ENCODE assay signal across 1 cellular context in the genomic region with DNA sequence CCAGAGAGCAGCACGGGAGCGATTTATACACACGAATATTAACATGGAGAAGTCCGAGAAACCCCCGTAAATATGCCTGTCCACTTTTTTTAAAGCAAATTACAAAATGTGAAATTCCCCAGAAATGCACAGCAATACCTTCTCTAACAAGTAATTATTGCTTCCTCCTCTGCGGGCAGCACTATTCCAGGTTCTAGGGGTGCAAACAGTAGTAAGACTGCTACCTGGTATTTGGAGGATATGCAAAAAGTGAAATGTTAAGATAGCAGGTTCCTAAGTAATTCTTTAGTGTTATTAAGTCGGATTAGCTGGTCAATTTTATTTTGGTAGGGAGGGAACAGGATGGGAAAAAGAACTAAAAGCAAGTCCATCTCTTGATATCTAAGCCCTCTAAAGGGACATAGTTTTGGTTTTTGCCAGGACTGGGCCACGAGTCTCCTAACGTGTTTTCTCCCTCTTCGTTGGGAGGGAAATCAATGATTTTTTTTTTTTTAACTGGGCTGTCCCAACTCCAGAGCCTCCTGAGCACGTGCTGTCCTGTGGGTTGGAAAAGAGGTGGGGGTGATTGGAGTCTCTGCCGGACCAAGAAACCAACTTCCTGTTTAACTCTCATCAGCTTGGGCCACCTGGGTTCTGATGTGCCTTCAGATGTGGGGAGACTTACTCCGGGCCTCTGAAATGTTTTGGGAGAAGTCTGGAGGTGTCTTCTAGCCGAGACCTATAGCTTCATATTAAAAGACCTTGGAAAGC.
TF ChIP-seq lines count a peak whose summit lies in the region.

No MANE protein-coding gene starts in this region.

TF ChIP-seq in K562, 482 proteins besides CTCF, POLR2A, EP300 and RAD21 (continues in another document):
- no peak for TF ChIP-seq ZFP30 (CRISPR knock-in tag; IDR thresholded peaks at IDR 0.05; ENCODE audit: borderline replicate concordance)
- TF ChIP-seq SPI1 (IDR thresholded peaks at IDR 0.05; ENCODE audit: borderline replicate concordance, low read depth, low read length), result 0 out of 2 replicates have a peak, but pooled peaks have one; percentile 45
- TF ChIP-seq ZNF384 (IDR thresholded peaks at IDR 0.05; ENCODE audit: low read depth, low read length), result peak; percentile 76
- TF ChIP-seq, protein P1, sequence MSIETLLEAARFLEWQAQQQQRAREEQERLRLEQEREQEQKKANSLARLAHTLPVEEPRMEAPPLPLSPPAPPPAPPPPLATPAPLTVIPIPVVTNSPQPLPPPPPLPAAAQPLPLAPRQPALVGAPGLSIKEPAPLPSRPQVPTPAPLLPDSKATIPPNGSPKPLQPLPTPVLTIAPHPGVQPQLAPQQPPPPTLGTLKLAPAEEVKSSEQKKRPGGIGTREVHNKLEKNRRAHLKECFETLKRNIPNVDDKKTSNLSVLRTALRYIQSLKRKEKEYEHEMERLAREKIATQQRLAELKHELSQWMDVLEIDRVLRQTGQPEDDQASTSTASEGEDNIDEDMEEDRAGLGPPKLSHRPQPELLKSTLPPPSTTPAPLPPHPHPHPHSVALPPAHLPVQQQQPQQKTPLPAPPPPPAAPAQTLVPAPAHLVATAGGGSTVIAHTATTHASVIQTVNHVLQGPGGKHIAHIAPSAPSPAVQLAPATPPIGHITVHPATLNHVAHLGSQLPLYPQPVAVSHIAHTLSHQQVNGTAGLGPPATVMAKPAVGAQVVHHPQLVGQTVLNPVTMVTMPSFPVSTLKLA (conservative IDR thresholded peaks at IDR 0.05), result peak; percentile 69 to 71
- TF ChIP-seq SAP30 (IDR thresholded peaks at IDR 0.05; ENCODE audit: borderline replicate concordance, insufficient read depth, low read depth, low read length, poor library complexity, severe bottlenecking), result no peak
- TF ChIP-seq, protein P2, sequence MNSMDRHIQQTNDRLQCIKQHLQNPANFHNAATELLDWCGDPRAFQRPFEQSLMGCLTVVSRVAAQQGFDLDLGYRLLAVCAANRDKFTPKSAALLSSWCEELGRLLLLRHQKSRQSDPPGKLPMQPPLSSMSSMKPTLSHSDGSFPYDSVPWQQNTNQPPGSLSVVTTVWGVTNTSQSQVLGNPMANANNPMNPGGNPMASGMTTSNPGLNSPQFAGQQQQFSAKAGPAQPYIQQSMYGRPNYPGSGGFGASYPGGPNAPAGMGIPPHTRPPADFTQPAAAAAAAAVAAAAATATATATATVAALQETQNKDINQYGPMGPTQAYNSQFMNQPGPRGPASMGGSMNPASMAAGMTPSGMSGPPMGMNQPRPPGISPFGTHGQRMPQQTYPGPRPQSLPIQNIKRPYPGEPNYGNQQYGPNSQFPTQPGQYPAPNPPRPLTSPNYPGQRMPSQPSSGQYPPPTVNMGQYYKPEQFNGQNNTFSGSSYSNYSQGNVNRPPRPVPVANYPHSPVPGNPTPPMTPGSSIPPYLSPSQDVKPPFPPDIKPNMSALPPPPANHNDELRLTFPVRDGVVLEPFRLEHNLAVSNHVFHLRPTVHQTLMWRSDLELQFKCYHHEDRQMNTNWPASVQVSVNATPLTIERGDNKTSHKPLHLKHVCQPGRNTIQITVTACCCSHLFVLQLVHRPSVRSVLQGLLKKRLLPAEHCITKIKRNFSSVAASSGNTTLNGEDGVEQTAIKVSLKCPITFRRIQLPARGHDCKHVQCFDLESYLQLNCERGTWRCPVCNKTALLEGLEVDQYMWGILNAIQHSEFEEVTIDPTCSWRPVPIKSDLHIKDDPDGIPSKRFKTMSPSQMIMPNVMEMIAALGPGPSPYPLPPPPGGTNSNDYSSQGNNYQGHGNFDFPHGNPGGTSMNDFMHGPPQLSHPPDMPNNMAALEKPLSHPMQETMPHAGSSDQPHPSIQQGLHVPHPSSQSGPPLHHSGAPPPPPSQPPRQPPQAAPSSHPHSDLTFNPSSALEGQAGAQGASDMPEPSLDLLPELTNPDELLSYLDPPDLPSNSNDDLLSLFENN (IDR thresholded peaks at IDR 0.05; ENCODE audit: low read depth in 2 of 2, low read length in 2 of 2), result no peak
- TF ChIP-seq MXD1 (CRISPR knock-in tag; IDR thresholded peaks at IDR 0.05; ENCODE audit: borderline replicate concordance, poor library complexity, severe bottlenecking), result no peak
- TF ChIP-seq, protein P3, sequence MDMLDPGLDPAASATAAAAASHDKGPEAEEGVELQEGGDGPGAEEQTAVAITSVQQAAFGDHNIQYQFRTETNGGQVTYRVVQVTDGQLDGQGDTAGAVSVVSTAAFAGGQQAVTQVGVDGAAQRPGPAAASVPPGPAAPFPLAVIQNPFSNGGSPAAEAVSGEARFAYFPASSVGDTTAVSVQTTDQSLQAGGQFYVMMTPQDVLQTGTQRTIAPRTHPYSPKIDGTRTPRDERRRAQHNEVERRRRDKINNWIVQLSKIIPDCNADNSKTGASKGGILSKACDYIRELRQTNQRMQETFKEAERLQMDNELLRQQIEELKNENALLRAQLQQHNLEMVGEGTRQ (CRISPR knock-in tag; IDR thresholded peaks at IDR 0.05), result peak; percentile 36
- TF ChIP-seq NFRKB (IDR thresholded peaks at IDR 0.05; ENCODE audit: low read depth), result peak; percentile 32; the same call in 1 of the 2 replicates
- peak; percentile 67; the same call in 1 of the 2 replicates for TF ChIP-seq EP400 (IDR thresholded peaks at IDR 0.05)
- no peak for TF ChIP-seq NFXL1 (CRISPR knock-in tag; IDR thresholded peaks at IDR 0.05)
- 0 out of 2 replicates have a peak, but pooled peaks have one; percentile 29 for TF ChIP-seq RAD51 (IDR thresholded peaks at IDR 0.05; ENCODE audit: borderline replicate concordance, low read depth)
- TF ChIP-seq SMAD4 (CRISPR knock-in tag; conservative IDR thresholded peaks at IDR 0.05), result peak; percentile 44; the same call in 1 of the 2 replicates
- TF ChIP-seq SOX6 (IDR thresholded peaks at IDR 0.05), result no peak; the same call in 1 of the 2 replicates
- TF ChIP-seq, protein P4, sequence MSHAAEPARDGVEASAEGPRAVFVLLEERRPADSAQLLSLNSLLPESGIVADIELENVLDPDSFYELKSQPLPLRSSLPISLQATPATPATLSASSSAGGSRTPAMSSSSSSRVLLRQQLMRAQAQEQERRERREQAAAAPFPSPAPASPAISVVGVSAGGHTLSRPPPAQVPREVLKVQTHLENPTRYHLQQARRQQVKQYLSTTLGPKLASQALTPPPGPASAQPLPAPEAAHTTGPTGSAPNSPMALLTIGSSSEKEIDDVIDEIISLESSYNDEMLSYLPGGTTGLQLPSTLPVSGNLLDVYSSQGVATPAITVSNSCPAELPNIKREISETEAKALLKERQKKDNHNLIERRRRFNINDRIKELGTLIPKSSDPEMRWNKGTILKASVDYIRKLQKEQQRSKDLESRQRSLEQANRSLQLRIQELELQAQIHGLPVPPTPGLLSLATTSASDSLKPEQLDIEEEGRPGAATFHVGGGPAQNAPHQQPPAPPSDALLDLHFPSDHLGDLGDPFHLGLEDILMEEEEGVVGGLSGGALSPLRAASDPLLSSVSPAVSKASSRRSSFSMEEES (CRISPR knock-in tag; IDR thresholded peaks at IDR 0.05), result no peak
- peak; percentile 45 to 70 for TF ChIP-seq E2F6 (IDR thresholded peaks at IDR 0.05; ENCODE audit: borderline replicate concordance in 1 of 2, extremely low read depth in 1 of 2, insufficient read depth in 1 of 2, insufficient read length in 1 of 2, low read depth in 1 of 2, low read length in 1 of 2, poor library complexity in 1 of 2, severe bottlenecking in 1 of 2)
- TF ChIP-seq MED1 (CRISPR knock-in tag; IDR thresholded peaks at IDR 0.05; ENCODE audit: borderline replicate concordance), result no peak
- TF ChIP-seq, protein P5, sequence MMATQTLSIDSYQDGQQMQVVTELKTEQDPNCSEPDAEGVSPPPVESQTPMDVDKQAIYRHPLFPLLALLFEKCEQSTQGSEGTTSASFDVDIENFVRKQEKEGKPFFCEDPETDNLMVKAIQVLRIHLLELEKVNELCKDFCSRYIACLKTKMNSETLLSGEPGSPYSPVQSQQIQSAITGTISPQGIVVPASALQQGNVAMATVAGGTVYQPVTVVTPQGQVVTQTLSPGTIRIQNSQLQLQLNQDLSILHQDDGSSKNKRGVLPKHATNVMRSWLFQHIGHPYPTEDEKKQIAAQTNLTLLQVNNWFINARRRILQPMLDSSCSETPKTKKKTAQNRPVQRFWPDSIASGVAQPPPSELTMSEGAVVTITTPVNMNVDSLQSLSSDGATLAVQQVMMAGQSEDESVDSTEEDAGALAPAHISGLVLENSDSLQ (IDR thresholded peaks at IDR 0.05), result no peak
- TF ChIP-seq, protein P6, sequence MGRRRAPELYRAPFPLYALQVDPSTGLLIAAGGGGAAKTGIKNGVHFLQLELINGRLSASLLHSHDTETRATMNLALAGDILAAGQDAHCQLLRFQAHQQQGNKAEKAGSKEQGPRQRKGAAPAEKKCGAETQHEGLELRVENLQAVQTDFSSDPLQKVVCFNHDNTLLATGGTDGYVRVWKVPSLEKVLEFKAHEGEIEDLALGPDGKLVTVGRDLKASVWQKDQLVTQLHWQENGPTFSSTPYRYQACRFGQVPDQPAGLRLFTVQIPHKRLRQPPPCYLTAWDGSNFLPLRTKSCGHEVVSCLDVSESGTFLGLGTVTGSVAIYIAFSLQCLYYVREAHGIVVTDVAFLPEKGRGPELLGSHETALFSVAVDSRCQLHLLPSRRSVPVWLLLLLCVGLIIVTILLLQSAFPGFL (CRISPR knock-in tag; IDR thresholded peaks at IDR 0.05), result no peak
- no peak for TF ChIP-seq HNRNPK (IDR thresholded peaks at IDR 0.05; ENCODE audit: low read depth, low read length, poor library complexity, severe bottlenecking)
- TF ChIP-seq MYC (IDR thresholded peaks at IDR 0.05; ENCODE audit: low read depth, low read length), result peak; percentile 93
- no peak for TF ChIP-seq MYC (CRISPR knock-in tag; IDR thresholded peaks at IDR 0.05; ENCODE audit: borderline replicate concordance, low read depth)
- peak in 1 of 2 experiments; percentile 11; a peak in 1 of 4 replicates for TF ChIP-seq MLLT1 (IDR thresholded peaks at IDR 0.05)
- TF ChIP-seq, protein P7, sequence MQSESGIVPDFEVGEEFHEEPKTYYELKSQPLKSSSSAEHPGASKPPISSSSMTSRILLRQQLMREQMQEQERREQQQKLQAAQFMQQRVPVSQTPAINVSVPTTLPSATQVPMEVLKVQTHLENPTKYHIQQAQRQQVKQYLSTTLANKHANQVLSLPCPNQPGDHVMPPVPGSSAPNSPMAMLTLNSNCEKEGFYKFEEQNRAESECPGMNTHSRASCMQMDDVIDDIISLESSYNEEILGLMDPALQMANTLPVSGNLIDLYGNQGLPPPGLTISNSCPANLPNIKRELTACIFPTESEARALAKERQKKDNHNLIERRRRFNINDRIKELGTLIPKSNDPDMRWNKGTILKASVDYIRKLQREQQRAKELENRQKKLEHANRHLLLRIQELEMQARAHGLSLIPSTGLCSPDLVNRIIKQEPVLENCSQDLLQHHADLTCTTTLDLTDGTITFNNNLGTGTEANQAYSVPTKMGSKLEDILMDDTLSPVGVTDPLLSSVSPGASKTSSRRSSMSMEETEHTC (IDR thresholded peaks at IDR 0.05), result no peak
- TF ChIP-seq HDAC8 (tag; IDR thresholded peaks at IDR 0.05), result no peak
- no peak for TF ChIP-seq ARHGAP35 (IDR thresholded peaks at IDR 0.05; ENCODE audit: partially characterized antibody)
- TF ChIP-seq CBFA2T3 (IDR thresholded peaks at IDR 0.05), result peak; percentile 18; the same call in 1 of the 2 replicates
- TF ChIP-seq ZBTB11 (CRISPR knock-in tag; IDR thresholded peaks at IDR 0.05), result peak in 1 of 3 experiments; percentile 32; a peak in 1 of 6 replicates
